ENCODE assay signal across 15 cellular contexts in genomic region chr18:45844938-45845337, GRCh38. TPM values are rescaled to one million over a fixed set of nuclear protein-coding genes. Genes with fewer than 3 reads are reported as not detected.
"Had no signal": no experiment of that assay in that cellular context is flagged by ENCODE, and none has a peak within 500 bp of the region (broad histone marks: within the 10 kb centered on the region; RNA-seq: fewer than 3 reads in every experiment).

No MANE protein-coding gene starts in this region.

- H3K4me3 ChIP-seq: ascending aorta, esophagus muscularis mucosa, lower lobe of right lung, mucosa of descending colon, right atrium auricular region had no signal

- H3K27ac ChIP-seq: ascending aorta, esophagus muscularis mucosa, lower lobe of right lung, right atrium auricular region had no signal

- H3K27me3 ChIP-seq: ascending aorta, right atrium auricular region had no signal

- H3K9me3 ChIP-seq: ascending aorta, esophagus muscularis mucosa, lower lobe of right lung, mucosa of descending colon, right atrium auricular region had no signal

- DNase-seq: activated B cell treated with CpG ODN at 0.5 μM for 24 hours; activated CD4-positive, alpha-beta T cell treated with anti-CD3 and anti-CD28 coated beads, Interleukin-2, amount 10 ng/mL, durations not matched to agents 7 days and 5 days; activated effector memory CD4-positive, alpha-beta T cell treated with Interleukin-2 at 50 U/mL for 16 hours; activated naive CD8-positive, alpha-beta T cell treated with anti-CD3 and anti-CD28 coated beads, Interleukin-2, amount 10 ng/mL, durations not matched to agents 7 days and 5 days; activated T-cell treated with anti-CD3 and anti-CD28 coated beads, Interleukin-2, amount 50 U/mL, for 24 hours; glutamatergic neuron; immature natural killer cell; lower lobe of right lung; mucosa of descending colon; naive thymus-derived CD8-positive, alpha-beta T cell; nucleus accumbens; small intestine had no signal

- ATAC-seq: lower lobe of right lung, mucosa of descending colon had no signal

- H3K4me1 ChIP-seq: ascending aorta, esophagus muscularis mucosa, lower lobe of right lung, right atrium auricular region had no signal

RNA-seq across cellular contexts. Expression of gene SIGLEC15, which starts 19.5 kb away (rescaled TPM):
- polyA plus RNA-seq: naive thymus-derived CD8-positive, alpha-beta T cell had no signal
